ENCODE assay signal across 1 cellular context in genomic region chr1:84442747-84443646, GRCh38.
A peak's percentile ranks its signal among the peaks of the same experiment; 100 is the strongest.
TF ChIP-seq lines count a peak whose summit lies in the region.
"Not testable (repeated sequence)": the region's sequence is repeated elsewhere in the genome, so short reads cannot be mapped to it uniquely, and the experiment has no call there.

No MANE protein-coding gene starts in this region.

TF ChIP-seq in HepG2, 621 proteins besides CTCF, POLR2A, EP300 and RAD21:
- not testable (repeated sequence) for TF ChIP-seq FOXA1 (IDR thresholded peaks at IDR 0.05)
- TF ChIP-seq FOXA1 (CRISPR knock-in tag; IDR thresholded peaks at IDR 0.05) = 0 out of 2 replicates have a peak, but pooled peaks have one; percentile 9
TF ChIP-seq in HepG2: peak in this region for 1; not testable (repeated sequence) for 620.
